8 cellular contexts compared by ENCODE assay signal in the genomic region with DNA sequence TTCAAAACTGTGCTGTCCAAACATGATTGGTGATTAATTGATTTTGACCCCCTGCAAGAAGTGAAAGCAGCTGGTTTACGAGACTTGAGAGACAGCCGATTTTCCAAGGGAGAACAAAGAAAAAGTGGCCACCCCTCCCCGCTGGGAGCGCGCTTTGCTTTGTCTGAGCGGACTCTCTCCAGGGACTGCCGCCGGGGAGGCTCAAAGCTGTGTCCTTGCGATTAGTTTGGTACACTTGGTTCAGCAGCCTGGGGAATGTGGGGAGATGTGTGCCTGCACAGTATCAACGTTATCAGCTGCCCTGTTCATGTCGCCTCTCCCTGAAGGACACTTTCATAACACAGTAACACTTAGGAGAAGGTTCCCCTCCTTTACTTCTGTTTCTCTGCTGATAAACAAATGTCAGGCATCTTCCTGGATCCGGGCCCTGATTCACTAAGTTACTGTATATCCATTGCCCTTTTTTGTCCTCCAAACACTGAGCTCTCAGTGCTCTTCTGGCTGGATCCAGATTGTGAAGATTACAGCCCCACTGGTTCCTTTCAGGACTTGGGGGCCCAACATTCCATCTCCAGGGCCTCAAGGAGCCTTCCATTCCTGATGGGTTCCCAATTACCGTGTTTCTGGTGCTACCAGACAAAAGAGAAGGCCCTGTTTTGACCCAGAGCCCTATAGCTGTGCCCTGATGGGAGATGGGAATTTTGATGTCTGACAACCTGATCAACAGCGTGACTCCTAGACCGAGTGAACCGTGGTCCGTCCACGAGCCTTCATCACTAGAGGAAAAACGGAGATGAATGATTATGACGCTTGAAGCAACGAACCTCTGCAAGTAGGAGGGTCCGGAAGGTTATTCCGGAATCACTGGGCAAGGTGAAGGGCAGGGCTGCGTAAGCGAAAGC. TPM values are rescaled to one million over a fixed set of nuclear protein-coding genes. Genes with fewer than 3 reads are reported as not detected.
DNase-seq lines count a peak whose midpoint lies in the region; ATAC-seq and TF ChIP-seq lines count a peak whose summit lies in the region.

No MANE protein-coding gene starts in this region.

- no peaks in the 10 kb centered on the region for H3K9me3 Mint-ChIP-seq in activated naive CD4-positive, alpha-beta T cell treated with anti-CD3 and anti-CD28 coated beads, Interleukin-2, amount 50 U/mL, for 24 hours

- peak overlapping the region; percentile 80 for H3K27ac Mint-ChIP-seq in activated naive CD4-positive, alpha-beta T cell treated with anti-CD3 and anti-CD28 coated beads, Interleukin-2, amount 50 U/mL, for 24 hours

- no peak for TF ChIP-seq CTCF in mucosa of descending colon (IDR thresholded peaks at IDR 0.05)
- no peak for TF ChIP-seq CTCF in thyroid gland (IDR thresholded peaks at IDR 0.05)

- H3K36me3 ChIP-seq in ectodermal cell (ENCODE audit: control insufficient read depth, insufficient read depth, low read length) (no peaks in the 10 kb centered on the region), mucosa of descending colon (ENCODE audit: low read depth) (no peaks in the 10 kb centered on the region), thyroid gland (no peaks in the 10 kb centered on the region)

- TF ChIP-seq POLR2A in thyroid gland (IDR thresholded peaks at IDR 0.05) = peak in 1 of 2 donors; percentile 9

- H3K9me3 ChIP-seq in ectodermal cell (ENCODE audit: control insufficient read depth, low read length) = no peaks in the 10 kb centered on the region
- no peaks in the 10 kb centered on the region for H3K9me3 ChIP-seq in mucosa of descending colon
- H3K9me3 ChIP-seq in thyroid gland = no peaks in the 10 kb centered on the region

- H3K4me1 Mint-ChIP-seq in activated naive CD4-positive, alpha-beta T cell treated with anti-CD3 and anti-CD28 coated beads, Interleukin-2, amount 50 U/mL, for 24 hours = peaks cover 9% of the 10 kb centered on the region

- DNase-seq in activated naive CD4-positive, alpha-beta T cell treated with anti-CD3 and anti-CD28 coated beads, Interleukin-2, amount 50 U/mL, for 16 hours = no peak
- DNase-seq in NOMO-1 treated with dmso at 0.1 percent for 144 hours (lab: John Stamatoyannopoulos, UW; ENCODE audit: unreplicated experiment) (peak; percentile 15), mucosa of descending colon (peak; percentile 26 to 57 (median 41)), ureter (ENCODE audit: low spot score) (peak; percentile 65), thyroid gland (no peak)

- 54% methylated on average over 25 of the region's 25 CpGs for WGBS in ectodermal cell, 2 experiments
- WGBS in thyroid gland, 2 donors = 75 to 79% methylated on average over 25 of the region's 25 CpGs

- ATAC-seq in mucosa of descending colon (no peak), GM21786 (IDR thresholded peaks at IDR 0.05; ENCODE audit: unreplicated experiment) (no peak)

- no peaks in the 10 kb centered on the region for H3K36me3 Mint-ChIP-seq in activated naive CD4-positive, alpha-beta T cell treated with anti-CD3 and anti-CD28 coated beads, Interleukin-2, amount 50 U/mL, for 24 hours

- H3K27me3 ChIP-seq in ectodermal cell (ENCODE audit: control insufficient read depth, insufficient read depth, low read length, poor library complexity, severe bottlenecking) (no peaks in the 10 kb centered on the region), thyroid gland (no peaks in the 10 kb centered on the region)

- H3K4me1 ChIP-seq in ectodermal cell (ENCODE audit: control insufficient read depth, insufficient read depth, low read length) (peaks cover 27% of the 10 kb centered on the region), mucosa of descending colon (ENCODE audit: low read depth) (no peaks in the 10 kb centered on the region), thyroid gland (peaks cover 0 to 9% of the 10 kb centered on the region in 2 donors)

- H3K27ac ChIP-seq in ectodermal cell (ENCODE audit: insufficient read depth, low read depth, low read length, poor library complexity, severe bottlenecking) = peak overlapping the region; percentile 94
- peak overlapping the region in 1 of 3 donors; percentile 10 for H3K27ac ChIP-seq in thyroid gland

- peak overlapping the region; percentile 66 for H3K4me3 Mint-ChIP-seq in activated naive CD4-positive, alpha-beta T cell treated with anti-CD3 and anti-CD28 coated beads, Interleukin-2, amount 50 U/mL, for 24 hours

- H3K4me3 ChIP-seq in ectodermal cell (ENCODE audit: insufficient read depth, low read depth, low read length) (no peak overlapping the region), mucosa of descending colon (no peak overlapping the region), thyroid gland (replicated peaks in 1 of 3) (no peak overlapping the region)

- no peaks in the 10 kb centered on the region for H3K27me3 Mint-ChIP-seq in activated naive CD4-positive, alpha-beta T cell treated with anti-CD3 and anti-CD28 coated beads, Interleukin-2, amount 50 U/mL, for 24 hours

- intact Hi-C loops in mucosa of descending colon (cut with DNase I, micrococcal nuclease) (loop anchor here (5.0 to 10.0 kb wide), 3 partner anchors 41 to 168 kb away; partner anchors contain the start of genes KMT2D (in 1 of the 2) and RHEBL1 (in 1 of the 2)), thyroid gland (cut with DNase I) (loop anchor here (5.0 to 10.0 kb wide), 3 partner anchors 36 to 148 kb away; partner anchors contain the start of gene TUBA1B)

RNA-seq across cellular contexts. Expression of gene TUBA1C, which starts 31.7 kb away (rescaled TPM):
- 483 TPM for polyA plus RNA-seq in ectodermal cell (2013, experiment 1 of 4)
- polyA plus RNA-seq in ectodermal cell (2013, experiment 2 of 4) = 449 TPM
- 493 TPM for polyA plus RNA-seq in ectodermal cell (2013, experiment 3 of 4)
- 518 TPM for polyA plus RNA-seq in ectodermal cell (2013, experiment 4 of 4)
- total RNA-seq in mucosa of descending colon = 100 to 1,000 TPM; 128 to 260 (median 236) TPM
- 201 TPM for total RNA-seq in ureter
- total RNA-seq in thyroid gland = 100 to 1,000 TPM in 3 of 4 donors, 10 to 100 TPM in 1; 80.6 to 385 (median 212) TPM

RNA-seq across cellular contexts. Expression of gene TUBA1A, which starts 44.3 kb away (rescaled TPM):
- 1,671 TPM for polyA plus RNA-seq in ectodermal cell (2013, experiment 1 of 4)
- polyA plus RNA-seq in ectodermal cell (2013, experiment 2 of 4) = 1,656 TPM
- 1,432 TPM for polyA plus RNA-seq in ectodermal cell (2013, experiment 3 of 4)
- 1,669 TPM for polyA plus RNA-seq in ectodermal cell (2013, experiment 4 of 4)
- 100 to 1,000 TPM in 1 of 3 donors, 10 to 100 TPM in 2; 20.5 to 295 (median 64.4) TPM for total RNA-seq in mucosa of descending colon
- 107 TPM for total RNA-seq in ureter
- 10 to 100 TPM; 24.6 to 64.4 (median 32.1) TPM for total RNA-seq in thyroid gland

Comparison
In these comparisons a context has a peak if more than half of its experiments do, and no peak if none do; other contexts are left out.
1. DNase-seq: peak in NOMO-1 treated with dmso at 0.1 percent for 144 hours (single experiment), mucosa of descending colon (3 of 3) and ureter (single experiment); none in activated naive CD4-positive, alpha-beta T cell treated with anti-CD3 and anti-CD28 coated beads, Interleukin-2, amount 50 U/mL, for 16 hours (single experiment) and thyroid gland (0 of 2).